In genomic region chr15:58398053-58398452, GRCh38 we compare ENCODE assay signal across 28 cellular contexts. TPM values are rescaled to one million over a fixed set of nuclear protein-coding genes. Genes with fewer than 3 reads are reported as not detected.
DNase-seq lines count a peak whose midpoint lies in the region; ATAC-seq and TF ChIP-seq lines count a peak whose summit lies in the region.
"Had no signal": no experiment of that assay in that cellular context is flagged by ENCODE, and none has a peak within 500 bp of the region (broad histone marks: within the 10 kb centered on the region; RNA-seq: fewer than 3 reads in every experiment).

No MANE protein-coding gene starts in this region.

- no peaks in the 10 kb centered on the region for H3K79me2 ChIP-seq in neural progenitor cell (ENCODE audit: low read depth)

- no peak overlapping the region for H3K4me3 Mint-ChIP-seq in Caco-2 (ENCODE audit: unreplicated experiment)
- no peak overlapping the region for H3K4me3 Mint-ChIP-seq in activated T-helper 17 cell treated with anti-CD3 and anti-CD28 coated beads, Interleukin-2, amount 50 U/mL, for 72 hours
- H3K4me3 Mint-ChIP-seq in neural progenitor cell = no peak overlapping the region
- no peak overlapping the region for H3K4me3 Mint-ChIP-seq in nephron progenitor cell
- H3K4me3 Mint-ChIP-seq: activated naive CD8-positive, alpha-beta T cell treated with anti-CD3 and anti-CD28 coated beads for 36 hours; activated T-cell treated with anti-CD3 and anti-CD28 coated beads, Interleukin-2, amount 50 U/mL, for 24 hours; CD8-positive, alpha-beta memory T cell; nephron had no signal

- H2AFZ ChIP-seq in IMR-90 (replicated peaks; ENCODE audit: low read length, poor library complexity) (no peak overlapping the region), neural progenitor cell (replicated peaks) (peak overlapping the region; percentile 13)

- dilution Hi-C loops in IMR-90 (cut with HindIII; ENCODE audit: low sequenced_read_pairs, unreplicated experiment) = no loop called here

- H3K23ac ChIP-seq in IMR-90 (ENCODE audit: low read depth, low read length) = no peak overlapping the region

- no peaks in the 10 kb centered on the region for H4K20me1 ChIP-seq in IMR-90 (ENCODE audit: insufficient read depth, low read length)
- H4K20me1 ChIP-seq in neural progenitor cell (ENCODE audit: low read depth) = no peaks in the 10 kb centered on the region

- peaks cover 49% of the 10 kb centered on the region for H3K4me1 Mint-ChIP-seq in Caco-2 (ENCODE audit: low read depth, unreplicated experiment)
- H3K4me1 Mint-ChIP-seq in activated T-helper 17 cell treated with anti-CD3 and anti-CD28 coated beads, Interleukin-2, amount 50 U/mL, for 72 hours = no peaks in the 10 kb centered on the region
- H3K4me1 Mint-ChIP-seq in neural progenitor cell = peaks cover 23% of the 10 kb centered on the region
- H3K4me1 Mint-ChIP-seq in nephron progenitor cell = peaks cover 35% of the 10 kb centered on the region
- H3K4me1 Mint-ChIP-seq: activated naive CD8-positive, alpha-beta T cell treated with anti-CD3 and anti-CD28 coated beads for 36 hours; CD8-positive, alpha-beta memory T cell had no signal

- peaks cover 7% of the 10 kb centered on the region for H3K9me1 ChIP-seq in IMR-90 (ENCODE audit: insufficient read depth, low read length)

- no peaks in the 10 kb centered on the region for H3K9me3 Mint-ChIP-seq in Caco-2 (ENCODE audit: unreplicated experiment)
- H3K9me3 Mint-ChIP-seq in activated T-helper 17 cell treated with anti-CD3 and anti-CD28 coated beads, Interleukin-2, amount 50 U/mL, for 72 hours = no peaks in the 10 kb centered on the region
- no peaks in the 10 kb centered on the region for H3K9me3 Mint-ChIP-seq in neural progenitor cell
- H3K9me3 Mint-ChIP-seq in nephron progenitor cell = no peaks in the 10 kb centered on the region
- H3K9me3 Mint-ChIP-seq: activated naive CD8-positive, alpha-beta T cell treated with anti-CD3 and anti-CD28 coated beads for 36 hours; activated T-cell treated with anti-CD3 and anti-CD28 coated beads, Interleukin-2, amount 50 U/mL, for 24 hours; CD8-positive, alpha-beta memory T cell; nephron had no signal

- no peak for TF ChIP-seq POLR2A in IMR-90 (IDR thresholded peaks at IDR 0.05; ENCODE audit: low read depth, low read length)

- H3K18ac ChIP-seq in IMR-90 (ENCODE audit: low read depth, low read length) = peak overlapping the region; percentile 11; the same call in 1 of the 2 replicates

- H3K27me3 ChIP-seq in Caco-2 (replicated peaks; ENCODE audit: control insufficient read depth, insufficient read depth, low read length) (no peaks in the 10 kb centered on the region), IMR-90 (ENCODE audit: control insufficient read depth, insufficient read depth, low read length) (no peaks in the 10 kb centered on the region), neural progenitor cell (no peaks in the 10 kb centered on the region)
- H3K27me3 ChIP-seq: BE2C, ovary, SJSA1, testis had no signal

- H3K56ac ChIP-seq in IMR-90 (ENCODE audit: extremely low read depth, insufficient read depth, low read length) = no peak overlapping the region

- intact Hi-C loops in Caco-2 (cut with micrococcal nuclease; ENCODE audit: unreplicated experiment) (no loop called here), IMR-90 (cut with micrococcal nuclease) (no loop called here)

- ATAC-seq in IMR-90 (ENCODE audit: low read depth) = peak; percentile 36; the same call in 1 of the 2 replicates
- ATAC-seq in activated T-helper 17 cell treated with anti-CD3 and anti-CD28 coated beads, Interleukin-2, amount 50 U/mL, for 72 hours (replicated peaks) = no peak
- ATAC-seq in GM21825 (IDR thresholded peaks at IDR 0.05; ENCODE audit: unreplicated experiment) = no peak
- ATAC-seq: HCT116, left cardiac atrium had no signal

- no peaks in the 10 kb centered on the region for H3K79me1 ChIP-seq in IMR-90 (ENCODE audit: low read depth in 1 of 2, low read length in 2 of 2)

- H2BK5ac ChIP-seq in IMR-90 (ENCODE audit: low read depth, low read length, poor library complexity, severe bottlenecking) = no peak overlapping the region

- H2BK20ac ChIP-seq in IMR-90 (ENCODE audit: low read depth, low read length) = peak overlapping the region; percentile 1; the same call in 1 of the 2 replicates

- H3K36me3 Mint-ChIP-seq in Caco-2 (ENCODE audit: insufficient read depth, unreplicated experiment) = no peaks in the 10 kb centered on the region
- no peaks in the 10 kb centered on the region for H3K36me3 Mint-ChIP-seq in activated T-helper 17 cell treated with anti-CD3 and anti-CD28 coated beads, Interleukin-2, amount 50 U/mL, for 72 hours (ENCODE audit: low read depth)
- no peaks in the 10 kb centered on the region for H3K36me3 Mint-ChIP-seq in neural progenitor cell
- H3K36me3 Mint-ChIP-seq in nephron progenitor cell (ENCODE audit: low read depth) = no peaks in the 10 kb centered on the region
- H3K36me3 Mint-ChIP-seq: activated naive CD8-positive, alpha-beta T cell treated with anti-CD3 and anti-CD28 coated beads for 36 hours; CD8-positive, alpha-beta memory T cell had no signal

- H3K4me3 ChIP-seq in Caco-2 (ENCODE audit: low read depth, low read length) (no peak overlapping the region), IMR-90 (ENCODE audit: insufficient read depth, low read depth, low read length) (no peak overlapping the region), neural progenitor cell (no peak overlapping the region)
- H3K4me3 ChIP-seq: coronary artery, ovary, SJSA1, skin epidermis, testis had no signal

- H4K91ac ChIP-seq in IMR-90 (ENCODE audit: insufficient read depth, low read depth, low read length) = peak overlapping the region; percentile 56; the same call in 1 of the 2 replicates

- no peak overlapping the region for H4K8ac ChIP-seq in IMR-90 (ENCODE audit: low read depth in 2 of 2, low read length in 2 of 2)

- peak overlapping the region; percentile 63; the same call in 1 of the 2 replicates for H2AK5ac ChIP-seq in IMR-90 (ENCODE audit: low read depth, low read length)

- TF ChIP-seq CTCF in Caco-2 (IDR thresholded peaks at IDR 0.05; ENCODE audit: insufficient read depth in 1 of 2, low read depth in 1 of 2, low read length in 1 of 2, severe bottlenecking in 1 of 2, unreplicated experiment in 1 of 2) (no peak), IMR-90 (conservative IDR thresholded peaks at IDR 0.05; ENCODE audit: low read depth, low read length) (no peak), neural progenitor cell (IDR thresholded peaks at IDR 0.05) (no peak), nephron progenitor cell (IDR thresholded peaks at IDR 0.05) (no peak), GM10248 (IDR thresholded peaks at IDR 0.05; ENCODE audit: control extremely low read depth, extremely low read depth, low read depth, missing control alignments) (no peak)

- H3K36me3 ChIP-seq in Caco-2 (ENCODE audit: control insufficient read depth, insufficient read depth, low read length) (no peaks in the 10 kb centered on the region), IMR-90 (ENCODE audit: control insufficient read depth, insufficient read depth, low read length) (no peaks in the 10 kb centered on the region), neural progenitor cell (no peaks in the 10 kb centered on the region)
- H3K36me3 ChIP-seq: BE2C, ovary, SJSA1 had no signal

- H3K27me3 Mint-ChIP-seq in Caco-2 (ENCODE audit: insufficient read depth, unreplicated experiment) = no peaks in the 10 kb centered on the region
- no peaks in the 10 kb centered on the region for H3K27me3 Mint-ChIP-seq in activated T-helper 17 cell treated with anti-CD3 and anti-CD28 coated beads, Interleukin-2, amount 50 U/mL, for 72 hours
- peaks cover 2% of the 10 kb centered on the region for H3K27me3 Mint-ChIP-seq in neural progenitor cell (ENCODE audit: insufficient read depth, low read depth)
- peaks cover 28% of the 10 kb centered on the region for H3K27me3 Mint-ChIP-seq in nephron progenitor cell (ENCODE audit: low read depth, poor library complexity)
- H3K27me3 Mint-ChIP-seq: activated naive CD8-positive, alpha-beta T cell treated with anti-CD3 and anti-CD28 coated beads for 36 hours; activated T-cell treated with anti-CD3 and anti-CD28 coated beads, Interleukin-2, amount 50 U/mL, for 24 hours had no signal

- H2BK120ac ChIP-seq in IMR-90 (ENCODE audit: low read depth, low read length) = peak overlapping the region; percentile 20; the same call in 1 of the 2 replicates

- H3K9ac ChIP-seq in IMR-90 (ENCODE audit: low read depth, low read length) = no peak overlapping the region
- no peak overlapping the region for H3K9ac ChIP-seq in neural progenitor cell

- no peaks in the 10 kb centered on the region for H3F3A ChIP-seq in neural progenitor cell (ENCODE audit: low read depth)

- BruUV-seq in Caco-2 (replicated peaks; lab: Mats Ljungman, UMichigan) (no TSS peak), IMR-90 (replicated peaks; lab: Mats Ljungman, UMichigan) (no TSS peak)

- no peak overlapping the region for H3K27ac ChIP-seq in IMR-90 (ENCODE audit: insufficient read depth, low read length)
- no peak overlapping the region for H3K27ac ChIP-seq in neural progenitor cell
- H3K27ac ChIP-seq: coronary artery, epithelial cell of prostate, ovary, SJSA1, testis had no signal

- peaks cover 40% of the 10 kb centered on the region for H3K4me1 ChIP-seq in Caco-2
- H3K4me1 ChIP-seq in IMR-90 (ENCODE audit: control insufficient read depth, insufficient read depth, low read length) = peaks cover 12% of the 10 kb centered on the region
- peaks cover 9% of the 10 kb centered on the region for H3K4me1 ChIP-seq in neural progenitor cell
- H3K4me1 ChIP-seq: BE2C, SJSA1, testis had no signal

- H2BK15ac ChIP-seq in IMR-90 (ENCODE audit: low read depth, low read length) = 0 out of 3 replicates have a peak overlapping the region, but pooled peaks have one; percentile 0

- H2AK9ac ChIP-seq in IMR-90 (replicated peaks; ENCODE audit: low read depth, low read length, poor library complexity) = no peak overlapping the region

- CTCF ChIA-PET in Caco-2 (lab: Charles Lee) = interaction anchor here (0.6 kb wide), 1 partner anchor 1058 kb away, joined by 3 read pairs; no protein-coding TSS in a partner anchor
- CTCF ChIA-PET in IMR-90 (lab: Yijun Ruan, JAX) = no interaction called here
- CTCF ChIA-PET in GM10248 (lab: Yijun Ruan, JAX) = interaction anchor here (2.1 kb wide), 1 partner anchor 79 kb away, joined by 5 read pairs; no protein-coding TSS in a partner anchor

- DNase-seq in Caco-2 (no peak), IMR-90 (no peak), neural progenitor cell (ENCODE audit: low spot score) (peak; percentile 46), nephron progenitor cell (no peak), GM10248 (ENCODE audit: extremely low spot score) (no peak)
- DNase-seq: activated gamma-delta T cell; activated naive CD8-positive, alpha-beta T cell treated with anti-CD3 and anti-CD28 coated beads for 36 hours; activated T-cell treated with anti-CD3 and anti-CD28 coated beads, Interleukin-2, amount 50 U/mL, for 24 hours; BE2C; CD8-positive, alpha-beta memory T cell; DMS153; effector memory CD4-positive, alpha-beta T cell; hypothalamus; left cardiac atrium; NCI-H1694; NCI-H2171 treated with DMSO at 0.1 percent for 48 hours; ovary; stimulated activated naive CD4-positive, alpha-beta T cell; testis had no signal

- H3K27ac Mint-ChIP-seq in Caco-2 (ENCODE audit: unreplicated experiment) (peak overlapping the region; percentile 86), neural progenitor cell (no peak overlapping the region), nephron progenitor cell (no peak overlapping the region)
- H3K27ac Mint-ChIP-seq in activated T-helper 17 cell treated with anti-CD3 and anti-CD28 coated beads, Interleukin-2, amount 50 U/mL, for 72 hours = peak overlapping the region; percentile 45
- H3K27ac Mint-ChIP-seq: activated T-cell treated with anti-CD3 and anti-CD28 coated beads, Interleukin-2, amount 50 U/mL, for 24 hours had no signal

- no peak for TF ChIP-seq RAD21 in IMR-90 (IDR thresholded peaks at IDR 0.05; ENCODE audit: low read length)

- POLR2A ChIA-PET in Caco-2 (lab: Charles Lee) = no interaction called here
- POLR2A ChIA-PET in IMR-90 (lab: Charles Lee; ENCODE audit: unreplicated experiment) = no interaction called here
- POLR2A ChIA-PET in GM10248 (lab: Yijun Ruan, JAX) = no interaction called here

- WGBS in IMR-90 (ENCODE audit: extremely low coverage in 2 of 2, insufficient read length in 1 of 2), 2 experiments = no CpG with 5 or more reads among the region's 1 CpG

- H3K9me3 ChIP-seq in Caco-2 = no peaks in the 10 kb centered on the region
- no peaks in the 10 kb centered on the region for H3K9me3 ChIP-seq in IMR-90 (ENCODE audit: control insufficient read depth, insufficient read depth, low read length)
- no peaks in the 10 kb centered on the region for H3K9me3 ChIP-seq in neural progenitor cell (ENCODE audit: low read depth)
- H3K9me3 ChIP-seq: BE2C, ovary, SJSA1, testis had no signal

- H3K14ac ChIP-seq in IMR-90 (replicated peaks; ENCODE audit: low read depth, low read length) = peak overlapping the region; percentile 10; the same call in 1 of the 2 replicates

- in situ Hi-C loops in IMR-90 (cut with MboI; ENCODE audit: low sequenced_read_pairs) = no loop called here

- H3K4me2 ChIP-seq in IMR-90 (ENCODE audit: low read depth, low read length) = no peak overlapping the region
- H3K4me2 ChIP-seq in neural progenitor cell = no peak overlapping the region

- no peak overlapping the region for H4K5ac ChIP-seq in IMR-90 (ENCODE audit: low read depth, low read length)

- peak overlapping the region; percentile 29 for H3K4ac ChIP-seq in IMR-90 (ENCODE audit: low read depth, low read length)

RNA-seq across cellular contexts. Expression of gene LIPC, which starts 33.7 kb away (rescaled TPM):
- 17.6 and 18.7 TPM in 2 replicates for total RNA-seq in Caco-2 (2022)
- total RNA-seq in IMR-90 (2012; rRNA removed) = under 0.01 TPM in 1 of 2 replicates, not detected in the other
- polyA plus RNA-seq in IMR-90 (2012; rRNA removed) = 0.07 and 0.14 TPM in 2 replicates
- 0.05 and 0.19 TPM in 2 replicates for polyA plus RNA-seq in IMR-90 (2012; cell fraction: cytosol; rRNA removed)
- polyA plus RNA-seq in IMR-90 (2012; cell fraction: nucleus; rRNA removed; ENCODE audit: low replicate concordance) = 0.12 TPM in 1 of 2 replicates, not detected in the other
- total RNA-seq in activated T-helper 17 cell treated with anti-CD3 and anti-CD28 coated beads, Interleukin-2, amount 50 U/mL, for 72 hours = under 1 TPM; 0.17 to 0.26 TPM
- total RNA-seq in neural progenitor cell (ENCODE audit: low replicate concordance) = not detected in 2 replicates
- total RNA-seq: lung microvascular endothelial cell had no signal

Comparison
In these comparisons a context has a peak if more than half of its experiments do, and no peak if none do; other contexts are left out.
1. H3K27ac Mint-ChIP-seq: peak in Caco-2 (single experiment) and activated T-helper 17 cell treated with anti-CD3 and anti-CD28 coated beads, Interleukin-2, amount 50 U/mL, for 72 hours (single experiment); none in neural progenitor cell (single experiment) and nephron progenitor cell (single experiment).
2. RNA of gene LIPC, which starts 33.7 kb away (total RNA-seq): 17.6 to 18.7 TPM in Caco-2; 0.17 to 0.26 TPM in activated T-helper 17 cell treated with anti-CD3 and anti-CD28 coated beads, Interleukin-2, amount 50 U/mL, for 72 hours, under 0.01 TPM in IMR-90 and not detected in neural progenitor cell; every median in the first group is over 10 times any median in the second.